In the genomic region with DNA sequence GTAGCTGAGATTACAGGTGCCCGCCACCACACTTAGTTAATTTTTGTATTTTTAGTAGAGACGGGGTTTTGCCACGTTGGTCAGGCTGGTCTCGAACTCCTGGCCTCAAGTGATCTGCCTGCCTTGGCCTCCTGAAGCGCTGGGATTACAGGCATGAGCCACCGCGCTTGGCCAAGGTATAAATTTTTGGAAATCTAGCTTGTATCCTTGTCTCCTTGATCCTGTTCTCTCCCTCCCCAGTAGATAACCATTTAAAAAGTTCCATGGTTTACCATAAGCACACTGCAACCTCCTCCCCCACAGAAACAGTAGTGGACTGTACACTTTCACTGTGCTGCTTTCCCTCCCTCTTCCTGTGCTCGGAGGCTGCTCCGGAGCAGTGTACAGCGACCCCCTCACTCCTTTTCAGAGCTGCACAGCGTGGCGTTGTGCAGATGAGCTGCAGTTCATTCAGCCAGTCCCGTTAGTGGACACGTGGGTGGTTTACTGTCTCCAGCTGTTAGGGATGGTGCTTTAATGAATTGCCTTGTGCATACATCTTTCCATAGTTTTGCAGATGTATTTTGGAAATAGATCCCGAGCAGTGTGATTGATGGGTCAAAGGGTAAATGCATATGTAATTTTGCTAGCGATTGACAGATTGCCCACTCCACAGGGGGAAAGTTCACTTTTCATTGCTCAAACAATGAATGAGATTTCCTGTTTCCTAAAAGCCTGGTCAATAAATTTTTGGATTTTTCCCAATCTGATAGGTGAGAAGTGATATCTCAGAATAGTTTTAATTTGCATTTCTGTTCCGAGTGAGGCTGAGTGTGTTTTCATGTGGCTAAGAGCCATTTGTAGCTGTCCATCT, we compare ENCODE assay signal across 1 cellular context.
TF ChIP-seq lines count a peak whose summit lies in the region.

No MANE protein-coding gene starts in this region.

TF ChIP-seq in GM23338, 12 proteins besides CTCF, POLR2A, EP300 and RAD21 (continued from another document):
- no peak for TF ChIP-seq REST (IDR thresholded peaks at IDR 0.05; ENCODE audit: unreplicated experiment)
- TF ChIP-seq, protein P1, sequence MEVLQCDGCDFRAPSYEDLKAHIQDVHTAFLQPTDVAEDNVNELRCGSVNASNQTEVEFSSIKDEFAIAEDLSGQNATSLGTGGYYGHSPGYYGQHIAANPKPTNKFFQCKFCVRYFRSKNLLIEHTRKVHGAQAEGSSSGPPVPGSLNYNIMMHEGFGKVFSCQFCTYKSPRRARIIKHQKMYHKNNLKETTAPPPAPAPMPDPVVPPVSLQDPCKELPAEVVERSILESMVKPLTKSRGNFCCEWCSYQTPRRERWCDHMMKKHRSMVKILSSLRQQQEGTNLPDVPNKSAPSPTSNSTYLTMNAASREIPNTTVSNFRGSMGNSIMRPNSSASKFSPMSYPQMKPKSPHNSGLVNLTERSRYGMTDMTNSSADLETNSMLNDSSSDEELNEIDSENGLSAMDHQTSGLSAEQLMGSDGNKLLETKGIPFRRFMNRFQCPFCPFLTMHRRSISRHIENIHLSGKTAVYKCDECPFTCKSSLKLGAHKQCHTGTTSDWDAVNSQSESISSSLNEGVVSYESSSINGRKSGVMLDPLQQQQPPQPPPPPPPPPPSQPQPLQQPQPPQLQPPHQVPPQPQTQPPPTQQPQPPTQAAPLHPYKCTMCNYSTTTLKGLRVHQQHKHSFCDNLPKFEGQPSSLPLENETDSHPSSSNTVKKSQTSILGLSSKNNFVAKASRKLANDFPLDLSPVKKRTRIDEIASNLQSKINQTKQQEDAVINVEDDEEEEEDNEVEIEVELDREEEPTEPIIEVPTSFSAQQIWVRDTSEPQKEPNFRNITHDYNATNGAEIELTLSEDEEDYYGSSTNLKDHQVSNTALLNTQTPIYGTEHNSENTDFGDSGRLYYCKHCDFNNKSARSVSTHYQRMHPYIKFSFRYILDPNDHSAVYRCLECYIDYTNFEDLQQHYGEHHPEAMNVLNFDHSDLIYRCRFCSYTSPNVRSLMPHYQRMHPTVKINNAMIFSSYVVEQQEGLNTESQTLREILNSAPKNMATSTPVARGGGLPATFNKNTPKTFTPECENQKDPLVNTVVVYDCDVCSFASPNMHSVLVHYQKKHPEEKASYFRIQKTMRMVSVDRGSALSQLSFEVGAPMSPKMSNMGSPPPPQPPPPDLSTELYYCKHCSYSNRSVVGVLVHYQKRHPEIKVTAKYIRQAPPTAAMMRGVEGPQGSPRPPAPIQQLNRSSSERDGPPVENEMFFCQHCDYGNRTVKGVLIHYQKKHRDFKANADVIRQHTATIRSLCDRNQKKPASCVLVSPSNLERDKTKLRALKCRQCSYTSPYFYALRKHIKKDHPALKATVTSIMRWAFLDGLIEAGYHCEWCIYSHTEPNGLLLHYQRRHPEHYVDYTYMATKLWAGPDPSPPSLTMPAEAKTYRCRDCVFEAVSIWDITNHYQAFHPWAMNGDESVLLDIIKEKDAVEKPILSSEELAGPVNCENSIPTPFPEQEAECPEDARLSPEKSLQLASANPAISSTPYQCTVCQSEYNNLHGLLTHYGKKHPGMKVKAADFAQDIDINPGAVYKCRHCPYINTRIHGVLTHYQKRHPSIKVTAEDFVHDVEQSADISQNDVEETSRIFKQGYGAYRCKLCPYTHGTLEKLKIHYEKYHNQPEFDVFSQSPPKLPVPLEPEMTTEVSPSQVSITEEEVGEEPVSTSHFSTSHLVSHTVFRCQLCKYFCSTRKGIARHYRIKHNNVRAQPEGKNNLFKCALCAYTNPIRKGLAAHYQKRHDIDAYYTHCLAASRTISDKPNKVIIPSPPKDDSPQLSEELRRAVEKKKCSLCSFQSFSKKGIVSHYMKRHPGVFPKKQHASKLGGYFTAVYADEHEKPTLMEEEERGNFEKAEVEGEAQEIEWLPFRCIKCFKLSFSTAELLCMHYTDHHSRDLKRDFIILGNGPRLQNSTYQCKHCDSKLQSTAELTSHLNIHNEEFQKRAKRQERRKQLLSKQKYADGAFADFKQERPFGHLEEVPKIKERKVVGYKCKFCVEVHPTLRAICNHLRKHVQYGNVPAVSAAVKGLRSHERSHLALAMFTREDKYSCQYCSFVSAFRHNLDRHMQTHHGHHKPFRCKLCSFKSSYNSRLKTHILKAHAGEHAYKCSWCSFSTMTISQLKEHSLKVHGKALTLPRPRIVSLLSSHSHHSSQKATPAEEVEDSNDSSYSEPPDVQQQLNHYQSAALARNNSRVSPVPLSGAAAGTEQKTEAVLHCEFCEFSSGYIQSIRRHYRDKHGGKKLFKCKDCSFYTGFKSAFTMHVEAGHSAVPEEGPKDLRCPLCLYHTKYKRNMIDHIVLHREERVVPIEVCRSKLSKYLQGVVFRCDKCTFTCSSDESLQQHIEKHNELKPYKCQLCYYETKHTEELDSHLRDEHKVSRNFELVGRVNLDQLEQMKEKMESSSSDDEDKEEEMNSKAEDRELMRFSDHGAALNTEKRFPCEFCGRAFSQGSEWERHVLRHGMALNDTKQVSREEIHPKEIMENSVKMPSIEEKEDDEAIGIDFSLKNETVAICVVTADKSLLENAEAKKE (CRISPR knock-in tag; IDR thresholded peaks at IDR 0.05) = no peak
- no peak for TF ChIP-seq ZNF114 (CRISPR knock-in tag; IDR thresholded peaks at IDR 0.05)
- no peak for TF ChIP-seq ZNF331 (CRISPR knock-in tag; IDR thresholded peaks at IDR 0.05; ENCODE audit: low read depth)
- TF ChIP-seq CREB1 (CRISPR knock-in tag; IDR thresholded peaks at IDR 0.05; ENCODE audit: low read depth) = no peak
- TF ChIP-seq ETS1 (IDR thresholded peaks at IDR 0.05) = no peak
- no peak for TF ChIP-seq EZH2 (IDR thresholded peaks at IDR 0.05; ENCODE audit: low read depth, unreplicated experiment)
- TF ChIP-seq POLR2AphosphoS5 (IDR thresholded peaks at IDR 0.05; ENCODE audit: low read depth) = no peak
- TF ChIP-seq STAT1 (IDR thresholded peaks at IDR 0.05; ENCODE audit: unreplicated experiment) = no peak
